Comparison of ENCODE assay signal across 8 cellular contexts in genomic region chr11:74325649-74326645, GRCh38. TPM values are rescaled to one million over a fixed set of nuclear protein-coding genes. Genes with fewer than 3 reads are reported as not detected.
DNase-seq lines count a peak whose midpoint lies in the region; TF ChIP-seq lines count a peak whose summit lies in the region.

No MANE protein-coding gene starts in this region.

- H4K5ac ChIP-seq in mesendoderm (ENCODE audit: low read length) = no peak overlapping the region

- H3K36me3 ChIP-seq in colonic mucosa (no peaks in the 10 kb centered on the region), mesendoderm (ENCODE audit: control insufficient read depth, insufficient read depth, low read length) (no peaks in the 10 kb centered on the region), vagina (no peaks in the 10 kb centered on the region)

- no peak overlapping the region for H4K8ac ChIP-seq in mesendoderm (ENCODE audit: low read depth, low read length)

- H3K9ac ChIP-seq in colonic mucosa (ENCODE audit: low read depth in 2 of 2, low read length in 2 of 2) (no peak overlapping the region), mesendoderm (ENCODE audit: low read length) (no peak overlapping the region)

- H3K27me3 ChIP-seq in colonic mucosa (no peaks in the 10 kb centered on the region), mesendoderm (ENCODE audit: insufficient read depth, low read length, poor library complexity) (no peaks in the 10 kb centered on the region), vagina (no peaks in the 10 kb centered on the region)

- H3K79me1 ChIP-seq in mesendoderm (ENCODE audit: low read length) = no peaks in the 10 kb centered on the region

- no peaks in the 10 kb centered on the region for H3K79me2 ChIP-seq in mesendoderm (ENCODE audit: control insufficient read depth, insufficient read depth, low read length)

- no peak overlapping the region for H2BK15ac ChIP-seq in mesendoderm (replicated peaks; ENCODE audit: low read depth)

- H3K56ac ChIP-seq in mesendoderm (ENCODE audit: low read length) = peak overlapping the region; percentile 1

- H2AK5ac ChIP-seq in mesendoderm (ENCODE audit: low read length) = no peak overlapping the region

- no peak overlapping the region for H3K23ac ChIP-seq in mesendoderm (ENCODE audit: low read length)

- H3K9me3 ChIP-seq in colonic mucosa = no peaks in the 10 kb centered on the region
- H3K9me3 ChIP-seq in vagina = no peaks in the 10 kb centered on the region

- H3K18ac ChIP-seq in mesendoderm (ENCODE audit: low read length) = no peak overlapping the region

- H3K4me1 ChIP-seq in colonic mucosa (no peaks in the 10 kb centered on the region), mesendoderm (ENCODE audit: control insufficient read depth, low read depth, low read length) (no peaks in the 10 kb centered on the region), vagina (peaks cover 32% of the 10 kb centered on the region)

- WGBS in mesendoderm (ENCODE audit: extremely low coverage, insufficient coverage, low lambda C conversion rate) = no CpG with 5 or more reads among the region's 7 CpGs

- H3K27ac ChIP-seq in colonic mucosa = no peak overlapping the region
- no peak overlapping the region for H3K27ac ChIP-seq in mesendoderm (ENCODE audit: low read depth, low read length)
- peak overlapping the region; percentile 48 for H3K27ac ChIP-seq in vagina

- intact Hi-C loops in colonic mucosa (cut with DNase I) = no loop called here
- intact Hi-C loops in vagina (cut with DNase I) = no loop called here

- H3K4ac ChIP-seq in mesendoderm (ENCODE audit: low read depth, low read length) = no peak overlapping the region

- H2BK120ac ChIP-seq in mesendoderm (ENCODE audit: low read depth, low read length) = no peak overlapping the region

- DNase-seq in NCI-H2196 (lab: John Stamatoyannopoulos, UW; ENCODE audit: unreplicated experiment) (peak; percentile 47), NCI-H2196 treated with DMSO at 0.1 percent for 48 hours (lab: John Stamatoyannopoulos, UW; ENCODE audit: unreplicated experiment) (no peak), colonic mucosa (peak; percentile 66), mesendoderm (no peak), vagina (ENCODE audit: extremely low spot score in 2 of 2) (peak in 1 of 2 donors; percentile 93), NCI-H748 (lab: John Stamatoyannopoulos, UW; ENCODE audit: unreplicated experiment) (no peak), kidney glomerular epithelial cell (lab: John Stamatoyannopoulos, UW) (no peak)
- no peak for DNase-seq in activated naive CD4-positive, alpha-beta T cell treated with anti-CD3 and anti-CD28 coated beads, Interleukin-2, amount 50 U/mL, for 16 hours

- no peak for TF ChIP-seq POLR2A in vagina (IDR thresholded peaks at IDR 0.05)

- H3K4me2 ChIP-seq in mesendoderm (ENCODE audit: low read length) = no peak overlapping the region

- TF ChIP-seq CTCF in colonic mucosa (IDR thresholded peaks at IDR 0.05) (no peak), vagina (IDR thresholded peaks at IDR 0.05) (no peak)

- H3K4me3 ChIP-seq in colonic mucosa (no peak overlapping the region), mesendoderm (ENCODE audit: low read length) (no peak overlapping the region), vagina (no peak overlapping the region)

- no peak overlapping the region for H2BK5ac ChIP-seq in mesendoderm (ENCODE audit: low read length)

RNA-seq across cellular contexts. Expression of gene P4HA3, which starts 14.5 kb away (rescaled TPM):
- total RNA-seq in colonic mucosa = under 1 TPM; 0.12 to 0.85 TPM
- 0.10 TPM for polyA plus RNA-seq in mesendoderm (2013, experiment 1 of 2)
- polyA plus RNA-seq in mesendoderm (2013, experiment 2 of 2) = 0.01 TPM
- total RNA-seq in vagina = 1.7 TPM

Comparison
In these comparisons a context has a peak if more than half of its experiments do, and no peak if none do; other contexts are left out.
1. DNase-seq: peak in NCI-H2196 (single experiment) and colonic mucosa (single experiment); none in NCI-H2196 treated with DMSO at 0.1 percent for 48 hours (single experiment), mesendoderm (single experiment), activated naive CD4-positive, alpha-beta T cell treated with anti-CD3 and anti-CD28 coated beads, Interleukin-2, amount 50 U/mL, for 16 hours (single experiment), NCI-H748 (single experiment) and kidney glomerular epithelial cell (single experiment).